1 cellular context compared by ENCODE assay signal in the genomic region with DNA sequence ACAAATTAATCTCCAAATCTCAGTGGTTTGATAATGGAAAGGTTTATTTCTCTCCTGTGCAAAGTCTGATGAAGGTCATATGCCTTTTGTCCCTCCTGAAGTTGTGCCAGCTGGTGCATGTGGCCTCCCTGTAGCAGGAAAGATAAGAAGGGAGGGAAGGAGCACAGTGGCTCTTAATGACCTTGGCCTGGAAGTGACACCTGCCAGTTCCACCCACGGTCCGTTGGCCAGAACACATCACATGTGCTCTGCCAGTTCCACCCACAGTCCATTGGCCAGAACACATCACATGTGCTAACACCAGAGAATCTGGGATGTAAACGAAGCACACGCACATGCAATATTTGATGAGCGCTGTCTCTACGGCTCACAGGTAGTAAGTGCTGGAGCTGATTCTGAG.
TF ChIP-seq lines count a peak whose summit lies in the region.

No MANE protein-coding gene starts in this region.

TF ChIP-seq in K562, 482 proteins besides CTCF, POLR2A, EP300 and RAD21 (continued from another document and continues in another):
- TF ChIP-seq MGA (IDR thresholded peaks at IDR 0.05) (peak; percentile 83), RFX1 (IDR thresholded peaks at IDR 0.05) (no peak), FOXP1 (CRISPR knock-in tag; IDR thresholded peaks at IDR 0.05) (no peak), STAT5A (IDR thresholded peaks at IDR 0.05; ENCODE audit: borderline replicate concordance, low read length) (no peak), GTF2E2 (tag; IDR thresholded peaks at IDR 0.05) (no peak), CHCHD3 (CRISPR knock-in tag; IDR thresholded peaks at IDR 0.05) (no peak), FUS (optimal IDR thresholded peaks at IDR 0.05; ENCODE audit: low read depth, low read length) (no peak), ESRRA (IDR thresholded peaks at IDR 0.05; ENCODE audit: borderline replicate concordance, low read depth) (peak; percentile 69), RB1 (IDR thresholded peaks at IDR 0.05; ENCODE audit: low read depth) (no peak), CSDE1 (IDR thresholded peaks at IDR 0.05) (no peak), TCF7L2 (IDR thresholded peaks at IDR 0.05; ENCODE audit: low read depth, low read length) (no peak), RCOR1 (IDR thresholded peaks at IDR 0.05; ENCODE audit: borderline replicate concordance in 1 of 2, low read depth in 2 of 2, low read length in 2 of 2) (peak in 1 of 2 experiments; percentile 22; a peak in 1 of 4 replicates), NFYB (IDR thresholded peaks at IDR 0.05; ENCODE audit: extremely low read depth, insufficient read length) (peak; percentile 69), TAL1 (IDR thresholded peaks at IDR 0.05) (0 out of 2 replicates have a peak, but pooled peaks have one; percentile 27), IRF2 (CRISPR knock-in tag; IDR thresholded peaks at IDR 0.05) (no peak), BRCA1 (IDR thresholded peaks at IDR 0.05) (no peak), BRCA1 (CRISPR knock-in tag; IDR thresholded peaks at IDR 0.05) (no peak), DACH1 (IDR thresholded peaks at IDR 0.05; ENCODE audit: partially characterized antibody) (peak; percentile 22), ZNF511 (CRISPR knock-in tag; IDR thresholded peaks at IDR 0.05) (no peak), TCF3 (CRISPR knock-in tag; IDR thresholded peaks at IDR 0.05) (peak; percentile 19; the same call in 1 of the 2 replicates), ZNF699 (CRISPR knock-in tag; IDR thresholded peaks at IDR 0.05; ENCODE audit: insufficient replicate concordance) (no peak), NR2C1 (IDR thresholded peaks at IDR 0.05) (no peak), NR2C1 (tag; IDR thresholded peaks at IDR 0.05) (no peak), ZNF785 (CRISPR knock-in tag; IDR thresholded peaks at IDR 0.05) (no peak), ZNF282 (CRISPR knock-in tag; IDR thresholded peaks at IDR 0.05) (no peak), MEF2D (tag; conservative IDR thresholded peaks at IDR 0.05; ENCODE audit: low read depth) (no peak), ZNF165 (CRISPR knock-in tag; IDR thresholded peaks at IDR 0.05; ENCODE audit: borderline replicate concordance) (no peak)
- TF ChIP-seq, protein P1, sequence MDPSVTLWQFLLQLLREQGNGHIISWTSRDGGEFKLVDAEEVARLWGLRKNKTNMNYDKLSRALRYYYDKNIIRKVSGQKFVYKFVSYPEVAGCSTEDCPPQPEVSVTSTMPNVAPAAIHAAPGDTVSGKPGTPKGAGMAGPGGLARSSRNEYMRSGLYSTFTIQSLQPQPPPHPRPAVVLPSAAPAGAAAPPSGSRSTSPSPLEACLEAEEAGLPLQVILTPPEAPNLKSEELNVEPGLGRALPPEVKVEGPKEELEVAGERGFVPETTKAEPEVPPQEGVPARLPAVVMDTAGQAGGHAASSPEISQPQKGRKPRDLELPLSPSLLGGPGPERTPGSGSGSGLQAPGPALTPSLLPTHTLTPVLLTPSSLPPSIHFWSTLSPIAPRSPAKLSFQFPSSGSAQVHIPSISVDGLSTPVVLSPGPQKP (CRISPR knock-in tag; IDR thresholded peaks at IDR 0.05) = no peak
- TF ChIP-seq, protein P2, sequence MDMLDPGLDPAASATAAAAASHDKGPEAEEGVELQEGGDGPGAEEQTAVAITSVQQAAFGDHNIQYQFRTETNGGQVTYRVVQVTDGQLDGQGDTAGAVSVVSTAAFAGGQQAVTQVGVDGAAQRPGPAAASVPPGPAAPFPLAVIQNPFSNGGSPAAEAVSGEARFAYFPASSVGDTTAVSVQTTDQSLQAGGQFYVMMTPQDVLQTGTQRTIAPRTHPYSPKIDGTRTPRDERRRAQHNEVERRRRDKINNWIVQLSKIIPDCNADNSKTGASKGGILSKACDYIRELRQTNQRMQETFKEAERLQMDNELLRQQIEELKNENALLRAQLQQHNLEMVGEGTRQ (CRISPR knock-in tag; IDR thresholded peaks at IDR 0.05) = peak; percentile 80
- TF ChIP-seq, protein P3, sequence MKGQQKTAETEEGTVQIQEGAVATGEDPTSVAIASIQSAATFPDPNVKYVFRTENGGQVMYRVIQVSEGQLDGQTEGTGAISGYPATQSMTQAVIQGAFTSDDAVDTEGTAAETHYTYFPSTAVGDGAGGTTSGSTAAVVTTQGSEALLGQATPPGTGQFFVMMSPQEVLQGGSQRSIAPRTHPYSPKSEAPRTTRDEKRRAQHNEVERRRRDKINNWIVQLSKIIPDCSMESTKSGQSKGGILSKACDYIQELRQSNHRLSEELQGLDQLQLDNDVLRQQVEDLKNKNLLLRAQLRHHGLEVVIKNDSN (CRISPR knock-in tag; IDR thresholded peaks at IDR 0.05) = peak; percentile 80
- TF ChIP-seq, protein P4, sequence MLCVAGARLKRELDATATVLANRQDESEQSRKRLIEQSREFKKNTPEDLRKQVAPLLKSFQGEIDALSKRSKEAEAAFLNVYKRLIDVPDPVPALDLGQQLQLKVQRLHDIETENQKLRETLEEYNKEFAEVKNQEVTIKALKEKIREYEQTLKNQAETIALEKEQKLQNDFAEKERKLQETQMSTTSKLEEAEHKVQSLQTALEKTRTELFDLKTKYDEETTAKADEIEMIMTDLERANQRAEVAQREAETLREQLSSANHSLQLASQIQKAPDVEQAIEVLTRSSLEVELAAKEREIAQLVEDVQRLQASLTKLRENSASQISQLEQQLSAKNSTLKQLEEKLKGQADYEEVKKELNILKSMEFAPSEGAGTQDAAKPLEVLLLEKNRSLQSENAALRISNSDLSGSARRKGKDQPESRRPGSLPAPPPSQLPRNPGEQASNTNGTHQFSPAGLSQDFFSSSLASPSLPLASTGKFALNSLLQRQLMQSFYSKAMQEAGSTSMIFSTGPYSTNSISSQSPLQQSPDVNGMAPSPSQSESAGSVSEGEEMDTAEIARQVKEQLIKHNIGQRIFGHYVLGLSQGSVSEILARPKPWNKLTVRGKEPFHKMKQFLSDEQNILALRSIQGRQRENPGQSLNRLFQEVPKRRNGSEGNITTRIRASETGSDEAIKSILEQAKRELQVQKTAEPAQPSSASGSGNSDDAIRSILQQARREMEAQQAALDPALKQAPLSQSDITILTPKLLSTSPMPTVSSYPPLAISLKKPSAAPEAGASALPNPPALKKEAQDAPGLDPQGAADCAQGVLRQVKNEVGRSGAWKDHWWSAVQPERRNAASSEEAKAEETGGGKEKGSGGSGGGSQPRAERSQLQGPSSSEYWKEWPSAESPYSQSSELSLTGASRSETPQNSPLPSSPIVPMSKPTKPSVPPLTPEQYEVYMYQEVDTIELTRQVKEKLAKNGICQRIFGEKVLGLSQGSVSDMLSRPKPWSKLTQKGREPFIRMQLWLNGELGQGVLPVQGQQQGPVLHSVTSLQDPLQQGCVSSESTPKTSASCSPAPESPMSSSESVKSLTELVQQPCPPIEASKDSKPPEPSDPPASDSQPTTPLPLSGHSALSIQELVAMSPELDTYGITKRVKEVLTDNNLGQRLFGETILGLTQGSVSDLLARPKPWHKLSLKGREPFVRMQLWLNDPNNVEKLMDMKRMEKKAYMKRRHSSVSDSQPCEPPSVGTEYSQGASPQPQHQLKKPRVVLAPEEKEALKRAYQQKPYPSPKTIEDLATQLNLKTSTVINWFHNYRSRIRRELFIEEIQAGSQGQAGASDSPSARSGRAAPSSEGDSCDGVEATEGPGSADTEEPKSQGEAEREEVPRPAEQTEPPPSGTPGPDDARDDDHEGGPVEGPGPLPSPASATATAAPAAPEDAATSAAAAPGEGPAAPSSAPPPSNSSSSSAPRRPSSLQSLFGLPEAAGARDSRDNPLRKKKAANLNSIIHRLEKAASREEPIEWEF (CRISPR knock-in tag; IDR thresholded peaks at IDR 0.05) = peak; percentile 58; the same call in 1 of the 2 replicates
- TF ChIP-seq, protein P5, sequence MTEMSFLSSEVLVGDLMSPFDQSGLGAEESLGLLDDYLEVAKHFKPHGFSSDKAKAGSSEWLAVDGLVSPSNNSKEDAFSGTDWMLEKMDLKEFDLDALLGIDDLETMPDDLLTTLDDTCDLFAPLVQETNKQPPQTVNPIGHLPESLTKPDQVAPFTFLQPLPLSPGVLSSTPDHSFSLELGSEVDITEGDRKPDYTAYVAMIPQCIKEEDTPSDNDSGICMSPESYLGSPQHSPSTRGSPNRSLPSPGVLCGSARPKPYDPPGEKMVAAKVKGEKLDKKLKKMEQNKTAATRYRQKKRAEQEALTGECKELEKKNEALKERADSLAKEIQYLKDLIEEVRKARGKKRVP (CRISPR knock-in tag; IDR thresholded peaks at IDR 0.05) = no peak
- TF ChIP-seq, protein P6, sequence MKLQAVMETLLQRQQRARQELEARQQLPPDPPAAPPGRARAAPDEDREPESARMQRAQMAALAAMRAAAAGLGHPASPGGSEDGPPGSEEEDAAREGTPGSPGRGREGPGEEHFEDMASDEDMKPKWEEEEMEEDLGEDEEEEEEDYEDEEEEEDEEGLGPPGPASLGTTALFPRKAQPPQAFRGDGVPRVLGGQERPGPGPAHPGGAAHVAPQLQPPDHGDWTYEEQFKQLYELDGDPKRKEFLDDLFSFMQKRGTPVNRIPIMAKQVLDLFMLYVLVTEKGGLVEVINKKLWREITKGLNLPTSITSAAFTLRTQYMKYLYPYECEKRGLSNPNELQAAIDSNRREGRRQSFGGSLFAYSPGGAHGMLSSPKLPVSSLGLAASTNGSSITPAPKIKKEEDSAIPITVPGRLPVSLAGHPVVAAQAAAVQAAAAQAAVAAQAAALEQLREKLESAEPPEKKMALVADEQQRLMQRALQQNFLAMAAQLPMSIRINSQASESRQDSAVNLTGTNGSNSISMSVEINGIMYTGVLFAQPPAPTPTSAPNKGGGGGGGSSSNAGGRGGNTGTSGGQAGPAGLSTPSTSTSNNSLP (IDR thresholded peaks at IDR 0.05; ENCODE audit: borderline replicate concordance, low read depth, low read length) = no peak
